In the genomic region with DNA sequence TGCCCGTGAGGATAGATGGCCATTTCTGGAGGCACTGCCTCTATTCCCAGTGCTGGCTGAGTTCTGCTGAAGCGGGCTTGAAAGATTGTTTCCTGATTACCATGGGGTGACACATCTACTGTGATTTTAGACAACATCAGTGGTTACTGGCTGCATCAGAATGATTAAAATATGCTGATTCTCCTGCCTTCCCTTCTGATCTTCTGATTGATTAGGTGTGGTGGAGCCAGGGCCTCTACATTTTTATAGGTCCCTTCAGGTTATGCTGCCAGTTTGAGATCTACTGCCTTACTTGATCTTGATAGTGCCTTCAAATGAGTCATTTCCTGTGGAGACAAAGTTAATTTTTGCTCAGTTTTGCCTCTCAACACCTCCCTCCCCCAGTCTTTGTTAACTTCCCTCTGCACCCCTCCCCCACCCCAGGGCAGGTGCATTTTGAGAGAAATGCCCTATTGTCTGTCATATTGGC, we compare ENCODE assay signal across 8 cellular contexts. TPM values are rescaled to one million over a fixed set of nuclear protein-coding genes. Genes with fewer than 3 reads are reported as not detected.
A peak's percentile ranks its signal among the peaks of the same experiment; 100 is the strongest.
DNase-seq lines count a peak whose midpoint lies in the region; ATAC-seq, FAIRE-seq and TF ChIP-seq lines count a peak whose summit lies in the region.

No MANE protein-coding gene starts in this region.

- H3K27ac ChIP-seq in spleen, result peak overlapping the region; percentile 23 to 84 (median 74)

- H3K27me3 ChIP-seq in spleen (replicated peaks in 1 of 7), result no peaks in the 10 kb centered on the region

- no peaks in the 10 kb centered on the region for H3K9me3 ChIP-seq in spleen

- WGBS in spleen, 5 donors, result 36 to 48% (median 41%) methylated on average over 2 of the region's 2 CpGs

- no peak for FAIRE-seq in frontal cortex (lab: Jason Lieb, UNC)

- H3K36me3 ChIP-seq in spleen, result peaks cover 0 to 94% (median 59%) of the 10 kb centered on the region in 6 donors

- no peak for TF ChIP-seq POLR2A in spleen (IDR thresholded peaks at IDR 0.05)

- peak overlapping the region in 1 of 8 donors; percentile 7 for H3K4me3 ChIP-seq in spleen

- DNase-seq in T-helper 1 cell, result peak; percentile 29 to 82 (median 44)
- DNase-seq in amniotic epithelial cell (ENCODE audit: low read depth), result peak; percentile 33
- DNase-seq in spleen, result peak; percentile 84
- DNase-seq in amygdala (lab: John Stamatoyannopoulos, UW), result no peak
- no peak for DNase-seq in COLO668 (lab: John Stamatoyannopoulos, UW; ENCODE audit: unreplicated experiment)
- DNase-seq in frontal cortex (ENCODE audit: low spot score in 2 of 2), result no peak

- intact Hi-C loops in spleen (cut with DNase I; ENCODE audit: low total_unique reads), result no loop called here

- ATAC-seq in GM18517 (IDR thresholded peaks at IDR 0.05; ENCODE audit: unreplicated experiment), result peak; percentile 81
- peak; percentile 88 for ATAC-seq in HG03135 (IDR thresholded peaks at IDR 0.05; ENCODE audit: unreplicated experiment)

- TF ChIP-seq CTCF in spleen (IDR thresholded peaks at IDR 0.05 in 8 of 11, conservative IDR thresholded peaks at IDR 0.05 in 3 of 11), result no peak

- H3K4me1 ChIP-seq in spleen, result peaks cover 18 to 46% (median 33%) of the 10 kb centered on the region in 6 donors

RNA-seq across cellular contexts. Expression of a gene that starts 31.6 kb away (rescaled TPM):
- total RNA-seq in spleen (1 to 10 TPM in 5 of 7 donors, under 1 TPM in 2; 0.68 to 2.9 (median 1.2) TPM), frontal cortex (2.4 TPM)
- polyA plus RNA-seq in spleen, result 1 to 10 TPM in 2 of 3 donors, under 1 TPM in 1; 0.94 to 5.1 (median 1.7) TPM

Comparison
In these comparisons a context has a peak if more than half of its experiments do, and no peak if none do; other contexts are left out.
1. DNase-seq: peak in T-helper 1 cell (5 of 5), amniotic epithelial cell (single experiment) and spleen (single experiment); none in amygdala (0 of 56), COLO668 (single experiment) and frontal cortex (0 of 2).